Comparison of ENCODE assay signal across 1 cellular context in genomic region chr7:141640239-141640840, GRCh38.
TF ChIP-seq lines count a peak whose summit lies in the region.

No MANE protein-coding gene starts in this region.

TF ChIP-seq in IMR-90, 13 proteins besides CTCF, POLR2A, EP300 and RAD21 (continued from another document):
- TF ChIP-seq ELK1 (IDR thresholded peaks at IDR 0.05; ENCODE audit: borderline replicate concordance, low read depth, low read length) = no peak
- TF ChIP-seq CHD1 (IDR thresholded peaks at IDR 0.05; ENCODE audit: low read depth, low read length) = no peak
- TF ChIP-seq BHLHE40 (IDR thresholded peaks at IDR 0.05; ENCODE audit: low read depth, low read length) = no peak
